ENCODE assay signal across 17 cellular contexts in the genomic region with DNA sequence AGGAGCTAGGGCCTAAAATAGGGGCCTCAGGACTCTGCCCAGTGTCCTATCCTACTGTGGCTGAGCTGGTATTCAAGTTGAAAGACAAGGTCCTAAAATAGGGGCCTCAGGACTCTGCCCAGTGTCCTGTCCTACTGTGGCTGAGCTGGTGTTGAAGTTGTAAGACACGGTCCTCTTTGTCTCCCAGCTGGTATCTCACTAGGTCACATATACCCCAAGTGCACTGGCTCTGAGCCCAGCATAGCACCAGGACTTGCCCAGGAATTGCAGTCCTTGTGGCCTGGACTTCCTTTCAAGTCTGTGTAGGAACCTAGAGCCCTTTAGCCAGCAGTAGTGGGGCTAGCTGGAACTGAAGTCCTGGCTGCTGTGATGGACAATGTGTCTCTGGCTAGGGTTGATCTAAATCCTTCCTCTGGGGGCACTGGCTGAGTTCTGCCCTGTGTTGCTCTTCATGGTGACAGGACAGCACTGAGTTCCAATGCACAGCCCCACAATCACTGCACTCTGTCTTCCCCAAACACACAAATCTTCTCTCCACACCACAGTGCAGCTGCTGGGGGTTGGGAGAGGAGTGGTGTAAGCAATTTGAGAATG.
DNase-seq lines count a peak whose midpoint lies in the region; ATAC-seq, FAIRE-seq and TF ChIP-seq lines count a peak whose summit lies in the region.
"Had no signal": no experiment of that assay in that cellular context is flagged by ENCODE, and none has a peak within 500 bp of the region (broad histone marks: within the 10 kb centered on the region; RNA-seq: fewer than 3 reads in every experiment).

No MANE protein-coding gene starts in this region.

- BruUV-seq in Calu3 (replicated peaks; lab: Mats Ljungman, UMichigan), result no TSS peak

- H3K27me3 Mint-ChIP-seq in Calu3 (ENCODE audit: unreplicated experiment) (no peaks in the 10 kb centered on the region), neural progenitor cell (ENCODE audit: insufficient read depth, low read depth) (peaks cover 2% of the 10 kb centered on the region)
- H3K27me3 Mint-ChIP-seq: CD4-positive, alpha-beta T cell; IgD-negative memory B cell had no signal

- H3F3A ChIP-seq in neural progenitor cell (ENCODE audit: low read depth), result no peaks in the 10 kb centered on the region

- no peaks in the 10 kb centered on the region for H3K9me3 ChIP-seq in body of pancreas
- peaks cover 0 to 59% (median 14%) of the 10 kb centered on the region in 11 donors for H3K9me3 ChIP-seq in heart right ventricle
- peaks cover 16% of the 10 kb centered on the region for H3K9me3 ChIP-seq in neural progenitor cell (ENCODE audit: low read depth)

- H4K20me1 ChIP-seq in neural progenitor cell (ENCODE audit: low read depth), result no peaks in the 10 kb centered on the region
- H4K20me1 ChIP-seq: BLaER1 treated with 17β-estradiol and CSF1 and Interleukin-3, amounts not matched to agents 10 nM and 100 nM had no signal

- no peak overlapping the region for H3K9ac ChIP-seq in neural progenitor cell
- H3K9ac ChIP-seq: BLaER1 treated with 17β-estradiol and CSF1 and Interleukin-3, amounts not matched to agents 10 nM and 100 nM had no signal

- H3K27ac Mint-ChIP-seq in Calu3 (ENCODE audit: unreplicated experiment) (peak overlapping the region; percentile 24), neural progenitor cell (peak overlapping the region; percentile 54)
- H3K27ac Mint-ChIP-seq: CD4-positive, alpha-beta T cell; IgD-negative memory B cell had no signal

- ATAC-seq in body of pancreas (peak; percentile 9), heart right ventricle (peak in 5 of 8 donors; percentile 39 to 96 (median 73)), HG02884 (IDR thresholded peaks at IDR 0.05; ENCODE audit: unreplicated experiment) (no peak)

- H3K36me3 ChIP-seq in body of pancreas (replicated peaks in 1 of 2; ENCODE audit: insufficient read depth in 1 of 2, low read depth in 2 of 2), result no peaks in the 10 kb centered on the region
- H3K36me3 ChIP-seq in heart right ventricle, result no peaks in the 10 kb centered on the region
- H3K36me3 ChIP-seq in neural progenitor cell, result no peaks in the 10 kb centered on the region
- H3K36me3 ChIP-seq: BLaER1 treated with 17β-estradiol and CSF1 and Interleukin-3, amounts not matched to agents 10 nM and 100 nM had no signal

- H3K4me3 ChIP-seq in body of pancreas (no peak overlapping the region), heart right ventricle (no peak overlapping the region), neural progenitor cell (no peak overlapping the region)
- H3K4me3 ChIP-seq: BLaER1 treated with 17β-estradiol and CSF1 and Interleukin-3, amounts not matched to agents 10 nM and 100 nM had no signal

- H2AFZ ChIP-seq in neural progenitor cell (replicated peaks), result no peak overlapping the region

- intact Hi-C loops in Calu3 (cut with micrococcal nuclease; ENCODE audit: unreplicated experiment) (no loop called here), body of pancreas (cut with DNase I) (no loop called here), heart right ventricle (cut with DNase I) (no loop called here)

- H3K27ac ChIP-seq in body of pancreas (peak overlapping the region in 2 of 4 donors; percentile 2 to 35), heart right ventricle (peak overlapping the region in 1 of 10 donors; percentile 24), neural progenitor cell (no peak overlapping the region)
- H3K27ac ChIP-seq: BLaER1 treated with 17β-estradiol and CSF1 and Interleukin-3, amounts not matched to agents 10 nM and 100 nM had no signal

- H3K27me3 ChIP-seq in body of pancreas (no peaks in the 10 kb centered on the region), heart right ventricle (no peaks in the 10 kb centered on the region), neural progenitor cell (no peaks in the 10 kb centered on the region)
- H3K27me3 ChIP-seq: BLaER1 treated with 17β-estradiol and CSF1 and Interleukin-3, amounts not matched to agents 10 nM and 100 nM had no signal

- DNase-seq in Calu3, result peak; percentile 10
- peak in 2 of 4 donors; percentile 26 to 36 for DNase-seq in body of pancreas
- peak in 1 of 2 donors; percentile 37 for DNase-seq in heart right ventricle
- DNase-seq in neural progenitor cell (ENCODE audit: low spot score), result peak; percentile 5
- no peak for DNase-seq in GM12891 (ENCODE audit: insufficient read length, low spot score)
- no peak for DNase-seq in NCI-H2227 treated with DMSO at 0.1 percent for 48 hours (lab: John Stamatoyannopoulos, UW)
- no peak for DNase-seq in activated effector memory CD4-positive, alpha-beta T cell treated with anti-CD3 and anti-CD28 coated beads, Interleukin-2, amount 50 U/mL, for 16 hours
- DNase-seq: ACHN; CD4-positive, alpha-beta T cell; DMS79 treated with DMSO at 0.1 percent for 48 hours; EL had no signal

- H3K4me2 ChIP-seq in neural progenitor cell, result no peak overlapping the region
- H3K4me2 ChIP-seq: BLaER1 treated with 17β-estradiol and CSF1 and Interleukin-3, amounts not matched to agents 10 nM and 100 nM had no signal

- no peak for FAIRE-seq in GM12891 (lab: Jason Lieb, UNC)
- FAIRE-seq: D721Med, G401.6, GM19239 had no signal

- no peaks in the 10 kb centered on the region for H3K79me2 ChIP-seq in neural progenitor cell (ENCODE audit: low read depth)

- H3K4me1 ChIP-seq in body of pancreas, result peaks cover 25% of the 10 kb centered on the region
- H3K4me1 ChIP-seq in heart right ventricle, result no peaks in the 10 kb centered on the region
- no peaks in the 10 kb centered on the region for H3K4me1 ChIP-seq in neural progenitor cell
- H3K4me1 ChIP-seq: BLaER1 treated with 17β-estradiol and CSF1 and Interleukin-3, amounts not matched to agents 10 nM and 100 nM had no signal

- H3K4me1 Mint-ChIP-seq in Calu3 (ENCODE audit: low read depth, unreplicated experiment) (peaks cover 31% of the 10 kb centered on the region), neural progenitor cell (no peaks in the 10 kb centered on the region)
- H3K4me1 Mint-ChIP-seq: IgD-negative memory B cell had no signal

- 43 to 73% methylated on average over 1 of the region's 1 CpG for WGBS in body of pancreas, 2 donors
- 39 to 54% methylated on average over 1 of the region's 1 CpG for WGBS in heart right ventricle, 2 donors

- peaks cover 6% of the 10 kb centered on the region for H3K9me3 Mint-ChIP-seq in Calu3 (ENCODE audit: low read depth, unreplicated experiment)
- H3K9me3 Mint-ChIP-seq in neural progenitor cell, result peaks cover 34% of the 10 kb centered on the region

- TF ChIP-seq CTCF in Calu3 (IDR thresholded peaks at IDR 0.05; ENCODE audit: unreplicated experiment) (no peak), body of pancreas (IDR thresholded peaks at IDR 0.05) (no peak), heart right ventricle (IDR thresholded peaks at IDR 0.05) (no peak), neural progenitor cell (IDR thresholded peaks at IDR 0.05) (no peak)

- H3K4me3 Mint-ChIP-seq in Calu3 (ENCODE audit: low read depth, unreplicated experiment) (no peak overlapping the region), neural progenitor cell (no peak overlapping the region)
- H3K4me3 Mint-ChIP-seq: CD4-positive, alpha-beta T cell; IgD-negative memory B cell had no signal

- TF ChIP-seq POLR2A in body of pancreas (IDR thresholded peaks at IDR 0.05) (no peak), GM12891 (IDR thresholded peaks at IDR 0.05; ENCODE audit: low read depth, low read length) (no peak)

- CTCF ChIA-PET in Calu3 (lab: Charles Lee), result interaction anchor here (0.6 to 0.9 kb wide), 2 partner anchors 148 to 363 kb away, joined by 3 to 4 read pairs; no protein-coding TSS in a partner anchor

- H3K36me3 Mint-ChIP-seq in Calu3 (ENCODE audit: insufficient read depth, unreplicated experiment) (no peaks in the 10 kb centered on the region), neural progenitor cell (peaks cover 4% of the 10 kb centered on the region)
- H3K36me3 Mint-ChIP-seq: IgD-negative memory B cell had no signal

TF ChIP-seq in GM12891, 5 proteins besides CTCF, POLR2A, EP300 and RAD21:
- TF ChIP-seq TAF1 (IDR thresholded peaks at IDR 0.05; ENCODE audit: low read depth, low read length) (no peak), SPI1 (IDR thresholded peaks at IDR 0.05; ENCODE audit: low read depth, low read length) (no peak), POLR2AphosphoS5 (IDR thresholded peaks at IDR 0.05; ENCODE audit: low read depth, low read length) (no peak), POU2F2 (IDR thresholded peaks at IDR 0.05; ENCODE audit: low read depth, low read length) (no peak), PAX5 (IDR thresholded peaks at IDR 0.05; ENCODE audit: insufficient read depth, low read length, severe bottlenecking) (no peak)

Comparison
In these comparisons a context has a peak if more than half of its experiments do, and no peak if none do; other contexts are left out.
1. DNase-seq: peak in Calu3 (single experiment) and neural progenitor cell (single experiment); none in GM12891 (single experiment), NCI-H2227 treated with DMSO at 0.1 percent for 48 hours (single experiment) and activated effector memory CD4-positive, alpha-beta T cell treated with anti-CD3 and anti-CD28 coated beads, Interleukin-2, amount 50 U/mL, for 16 hours (single experiment).